1 cellular context compared by ENCODE assay signal in the genomic region with DNA sequence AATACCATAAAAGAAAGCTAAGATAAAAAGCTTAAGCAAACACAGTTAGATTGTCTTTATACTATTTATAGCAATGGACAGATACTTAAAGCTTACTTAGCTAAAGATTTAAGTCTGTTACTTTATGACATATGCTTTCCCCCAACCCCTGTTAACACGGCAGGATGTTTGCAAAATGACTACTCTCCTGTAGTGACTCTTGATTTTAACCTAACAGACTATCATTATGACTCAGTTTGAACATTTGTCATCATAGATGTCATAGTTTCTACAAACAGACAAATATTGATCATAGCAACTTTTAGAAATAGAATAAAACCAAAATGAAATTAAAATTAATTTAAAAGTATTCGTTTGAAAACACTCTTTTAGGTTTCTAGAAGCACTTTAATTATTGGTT.
TF ChIP-seq lines count a peak whose summit lies in the region.

No MANE protein-coding gene starts in this region.

TF ChIP-seq in GM12878, 131 proteins besides CTCF, POLR2A, EP300 and RAD21 (continued from another document and continues in another):
- TF ChIP-seq KDM1A (IDR thresholded peaks at IDR 0.05; ENCODE audit: borderline replicate concordance), result no peak
- TF ChIP-seq BCL11A (IDR thresholded peaks at IDR 0.05; ENCODE audit: low read depth, low read length), result peak; percentile 99
- peak; percentile 12 to 60; a peak in 2 of 4 replicates for TF ChIP-seq IKZF2 (IDR thresholded peaks at IDR 0.05)
- TF ChIP-seq ZNF274 (IDR thresholded peaks at IDR 0.05; ENCODE audit: insufficient read depth, insufficient read length), result no peak
- no peak for TF ChIP-seq EZH2 (IDR thresholded peaks at IDR 0.05; ENCODE audit: borderline replicate concordance, control insufficient read depth, low read depth, low read length)
- TF ChIP-seq KLF5 (IDR thresholded peaks at IDR 0.05; ENCODE audit: partially characterized antibody), result no peak
- no peak for TF ChIP-seq BHLHE40 (IDR thresholded peaks at IDR 0.05; ENCODE audit: borderline replicate concordance in 1 of 2, low read depth in 2 of 2, low read length in 1 of 2)
- TF ChIP-seq GATAD2B (conservative IDR thresholded peaks at IDR 0.05; ENCODE audit: low read depth), result no peak
- no peak for TF ChIP-seq KAT2A (conservative IDR thresholded peaks at IDR 0.05; ENCODE audit: control insufficient read depth, low read depth, low read length)
- TF ChIP-seq, protein P1, sequence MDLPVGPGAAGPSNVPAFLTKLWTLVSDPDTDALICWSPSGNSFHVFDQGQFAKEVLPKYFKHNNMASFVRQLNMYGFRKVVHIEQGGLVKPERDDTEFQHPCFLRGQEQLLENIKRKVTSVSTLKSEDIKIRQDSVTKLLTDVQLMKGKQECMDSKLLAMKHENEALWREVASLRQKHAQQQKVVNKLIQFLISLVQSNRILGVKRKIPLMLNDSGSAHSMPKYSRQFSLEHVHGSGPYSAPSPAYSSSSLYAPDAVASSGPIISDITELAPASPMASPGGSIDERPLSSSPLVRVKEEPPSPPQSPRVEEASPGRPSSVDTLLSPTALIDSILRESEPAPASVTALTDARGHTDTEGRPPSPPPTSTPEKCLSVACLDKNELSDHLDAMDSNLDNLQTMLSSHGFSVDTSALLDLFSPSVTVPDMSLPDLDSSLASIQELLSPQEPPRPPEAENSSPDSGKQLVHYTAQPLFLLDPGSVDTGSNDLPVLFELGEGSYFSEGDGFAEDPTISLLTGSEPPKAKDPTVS (IDR thresholded peaks at IDR 0.05; ENCODE audit: low read depth, low read length), result no peak
- TF ChIP-seq SUZ12 (IDR thresholded peaks at IDR 0.05; ENCODE audit: unreplicated experiment), result no peak
- peak in 1 of 2 experiments; percentile 62; a peak in 1 of 4 replicates for TF ChIP-seq SRF (IDR thresholded peaks at IDR 0.05; ENCODE audit: low read depth in 2 of 2, low read length in 2 of 2)
- no peak for TF ChIP-seq YBX1 (IDR thresholded peaks at IDR 0.05)
- TF ChIP-seq, protein P2, sequence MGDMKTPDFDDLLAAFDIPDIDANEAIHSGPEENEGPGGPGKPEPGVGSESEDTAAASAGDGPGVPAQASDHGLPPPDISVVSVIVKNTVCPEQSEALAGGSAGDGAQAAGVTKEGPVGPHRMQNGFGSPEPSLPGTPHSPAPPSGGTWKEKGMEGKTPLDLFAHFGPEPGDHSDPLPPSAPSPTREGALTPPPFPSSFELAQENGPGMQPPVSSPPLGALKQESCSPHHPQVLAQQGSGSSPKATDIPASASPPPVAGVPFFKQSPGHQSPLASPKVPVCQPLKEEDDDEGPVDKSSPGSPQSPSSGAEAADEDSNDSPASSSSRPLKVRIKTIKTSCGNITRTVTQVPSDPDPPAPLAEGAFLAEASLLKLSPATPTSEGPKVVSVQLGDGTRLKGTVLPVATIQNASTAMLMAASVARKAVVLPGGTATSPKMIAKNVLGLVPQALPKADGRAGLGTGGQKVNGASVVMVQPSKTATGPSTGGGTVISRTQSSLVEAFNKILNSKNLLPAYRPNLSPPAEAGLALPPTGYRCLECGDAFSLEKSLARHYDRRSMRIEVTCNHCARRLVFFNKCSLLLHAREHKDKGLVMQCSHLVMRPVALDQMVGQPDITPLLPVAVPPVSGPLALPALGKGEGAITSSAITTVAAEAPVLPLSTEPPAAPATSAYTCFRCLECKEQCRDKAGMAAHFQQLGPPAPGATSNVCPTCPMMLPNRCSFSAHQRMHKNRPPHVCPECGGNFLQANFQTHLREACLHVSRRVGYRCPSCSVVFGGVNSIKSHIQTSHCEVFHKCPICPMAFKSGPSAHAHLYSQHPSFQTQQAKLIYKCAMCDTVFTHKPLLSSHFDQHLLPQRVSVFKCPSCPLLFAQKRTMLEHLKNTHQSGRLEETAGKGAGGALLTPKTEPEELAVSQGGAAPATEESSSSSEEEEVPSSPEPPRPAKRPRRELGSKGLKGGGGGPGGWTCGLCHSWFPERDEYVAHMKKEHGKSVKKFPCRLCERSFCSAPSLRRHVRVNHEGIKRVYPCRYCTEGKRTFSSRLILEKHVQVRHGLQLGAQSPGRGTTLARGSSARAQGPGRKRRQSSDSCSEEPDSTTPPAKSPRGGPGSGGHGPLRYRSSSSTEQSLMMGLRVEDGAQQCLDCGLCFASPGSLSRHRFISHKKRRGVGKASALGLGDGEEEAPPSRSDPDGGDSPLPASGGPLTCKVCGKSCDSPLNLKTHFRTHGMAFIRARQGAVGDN (IDR thresholded peaks at IDR 0.05), result no peak
- peak; percentile 95 for TF ChIP-seq MEF2A (IDR thresholded peaks at IDR 0.05; ENCODE audit: insufficient read depth, low read depth, low read length)
- TF ChIP-seq HDAC2 (IDR thresholded peaks at IDR 0.05), result no peak
- TF ChIP-seq CHD4 (IDR thresholded peaks at IDR 0.05), result no peak
- TF ChIP-seq NR2C1 (IDR thresholded peaks at IDR 0.05), result no peak
- TF ChIP-seq NR2C2 (IDR thresholded peaks at IDR 0.05; ENCODE audit: borderline replicate concordance, control insufficient read depth, insufficient read length, low read depth), result no peak
- no peak for TF ChIP-seq BRCA1 (IDR thresholded peaks at IDR 0.05; ENCODE audit: low read depth, low read length)
- TF ChIP-seq TCF7 (IDR thresholded peaks at IDR 0.05; ENCODE audit: borderline replicate concordance), result peak; percentile 49; the same call in 1 of the 2 replicates
- TF ChIP-seq, protein P3, sequence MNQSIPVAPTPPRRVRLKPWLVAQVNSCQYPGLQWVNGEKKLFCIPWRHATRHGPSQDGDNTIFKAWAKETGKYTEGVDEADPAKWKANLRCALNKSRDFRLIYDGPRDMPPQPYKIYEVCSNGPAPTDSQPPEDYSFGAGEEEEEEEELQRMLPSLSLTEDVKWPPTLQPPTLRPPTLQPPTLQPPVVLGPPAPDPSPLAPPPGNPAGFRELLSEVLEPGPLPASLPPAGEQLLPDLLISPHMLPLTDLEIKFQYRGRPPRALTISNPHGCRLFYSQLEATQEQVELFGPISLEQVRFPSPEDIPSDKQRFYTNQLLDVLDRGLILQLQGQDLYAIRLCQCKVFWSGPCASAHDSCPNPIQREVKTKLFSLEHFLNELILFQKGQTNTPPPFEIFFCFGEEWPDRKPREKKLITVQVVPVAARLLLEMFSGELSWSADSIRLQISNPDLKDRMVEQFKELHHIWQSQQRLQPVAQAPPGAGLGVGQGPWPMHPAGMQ (IDR thresholded peaks at IDR 0.05; ENCODE audit: borderline replicate concordance), result no peak
- peak; percentile 77 for TF ChIP-seq GABPA (IDR thresholded peaks at IDR 0.05; ENCODE audit: low read depth)
- no peak for TF ChIP-seq CHD1 (IDR thresholded peaks at IDR 0.05; ENCODE audit: low read depth, low read length)
- peak; percentile 38; the same call in 1 of the 2 replicates for TF ChIP-seq TCF12 (IDR thresholded peaks at IDR 0.05; ENCODE audit: low read depth, low read length)
- no peak for TF ChIP-seq NBN (IDR thresholded peaks at IDR 0.05)
- TF ChIP-seq, protein P4, sequence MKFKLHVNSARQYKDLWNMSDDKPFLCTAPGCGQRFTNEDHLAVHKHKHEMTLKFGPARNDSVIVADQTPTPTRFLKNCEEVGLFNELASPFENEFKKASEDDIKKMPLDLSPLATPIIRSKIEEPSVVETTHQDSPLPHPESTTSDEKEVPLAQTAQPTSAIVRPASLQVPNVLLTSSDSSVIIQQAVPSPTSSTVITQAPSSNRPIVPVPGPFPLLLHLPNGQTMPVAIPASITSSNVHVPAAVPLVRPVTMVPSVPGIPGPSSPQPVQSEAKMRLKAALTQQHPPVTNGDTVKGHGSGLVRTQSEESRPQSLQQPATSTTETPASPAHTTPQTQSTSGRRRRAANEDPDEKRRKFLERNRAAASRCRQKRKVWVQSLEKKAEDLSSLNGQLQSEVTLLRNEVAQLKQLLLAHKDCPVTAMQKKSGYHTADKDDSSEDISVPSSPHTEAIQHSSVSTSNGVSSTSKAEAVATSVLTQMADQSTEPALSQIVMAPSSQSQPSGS (IDR thresholded peaks at IDR 0.05; ENCODE audit: low read length), result peak; percentile 99
- peak; percentile 81; the same call in 1 of the 2 replicates for TF ChIP-seq PML (IDR thresholded peaks at IDR 0.05; ENCODE audit: low read length)
- no peak for TF ChIP-seq ZNF207 (IDR thresholded peaks at IDR 0.05; ENCODE audit: borderline replicate concordance)
- TF ChIP-seq FOS (IDR thresholded peaks at IDR 0.05; ENCODE audit: borderline replicate concordance, extremely low read depth, insufficient read length), result no peak
- TF ChIP-seq ZNF217 (IDR thresholded peaks at IDR 0.05), result no peak
- TF ChIP-seq CBX5 (IDR thresholded peaks at IDR 0.05; ENCODE audit: low read depth), result peak; percentile 52; the same call in 1 of the 2 replicates
- TF ChIP-seq SREBF2 (IDR thresholded peaks at IDR 0.05; ENCODE audit: low read length), result no peak
- no peak for TF ChIP-seq ZNF24 (IDR thresholded peaks at IDR 0.05)
- TF ChIP-seq, protein P5, sequence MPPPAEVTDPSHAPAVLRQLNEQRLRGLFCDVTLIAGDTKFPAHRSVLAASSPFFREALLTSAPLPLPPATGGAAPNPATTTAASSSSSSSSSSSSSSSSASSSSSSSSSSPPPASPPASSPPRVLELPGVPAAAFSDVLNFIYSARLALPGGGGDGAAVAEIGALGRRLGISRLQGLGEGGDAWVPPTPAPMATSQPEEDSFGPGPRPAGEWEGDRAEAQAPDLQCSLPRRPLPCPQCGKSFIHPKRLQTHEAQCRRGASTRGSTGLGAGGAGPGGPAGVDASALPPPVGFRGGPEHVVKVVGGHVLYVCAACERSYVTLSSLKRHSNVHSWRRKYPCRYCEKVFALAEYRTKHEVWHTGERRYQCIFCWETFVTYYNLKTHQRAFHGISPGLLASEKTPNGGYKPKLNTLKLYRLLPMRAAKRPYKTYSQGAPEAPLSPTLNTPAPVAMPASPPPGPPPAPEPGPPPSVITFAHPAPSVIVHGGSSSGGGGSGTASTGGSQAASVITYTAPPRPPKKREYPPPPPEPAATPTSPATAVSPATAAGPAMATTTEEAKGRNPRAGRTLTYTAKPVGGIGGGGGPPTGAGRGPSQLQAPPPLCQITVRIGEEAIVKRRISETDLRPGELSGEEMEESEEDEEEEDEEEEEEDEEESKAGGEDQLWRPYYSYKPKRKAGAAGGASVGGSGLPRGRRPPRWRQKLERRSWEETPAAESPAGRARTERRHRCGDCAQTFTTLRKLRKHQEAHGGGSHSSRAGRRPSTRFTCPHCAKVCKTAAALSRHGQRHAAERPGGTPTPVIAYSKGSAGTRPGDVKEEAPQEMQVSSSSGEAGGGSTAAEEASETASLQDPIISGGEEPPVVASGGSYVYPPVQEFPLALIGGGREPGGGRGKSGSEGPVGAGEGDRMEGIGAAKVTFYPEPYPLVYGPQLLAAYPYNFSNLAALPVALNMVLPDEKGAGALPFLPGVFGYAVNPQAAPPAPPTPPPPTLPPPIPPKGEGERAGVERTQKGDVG (CRISPR knock-in tag; IDR thresholded peaks at IDR 0.05), result no peak
- TF ChIP-seq CBFB (IDR thresholded peaks at IDR 0.05; ENCODE audit: low read depth), result 0 out of 2 replicates have a peak, but pooled peaks have one; percentile 23
- TF ChIP-seq NFXL1 (IDR thresholded peaks at IDR 0.05; ENCODE audit: borderline replicate concordance), result no peak
- TF ChIP-seq, protein P6, sequence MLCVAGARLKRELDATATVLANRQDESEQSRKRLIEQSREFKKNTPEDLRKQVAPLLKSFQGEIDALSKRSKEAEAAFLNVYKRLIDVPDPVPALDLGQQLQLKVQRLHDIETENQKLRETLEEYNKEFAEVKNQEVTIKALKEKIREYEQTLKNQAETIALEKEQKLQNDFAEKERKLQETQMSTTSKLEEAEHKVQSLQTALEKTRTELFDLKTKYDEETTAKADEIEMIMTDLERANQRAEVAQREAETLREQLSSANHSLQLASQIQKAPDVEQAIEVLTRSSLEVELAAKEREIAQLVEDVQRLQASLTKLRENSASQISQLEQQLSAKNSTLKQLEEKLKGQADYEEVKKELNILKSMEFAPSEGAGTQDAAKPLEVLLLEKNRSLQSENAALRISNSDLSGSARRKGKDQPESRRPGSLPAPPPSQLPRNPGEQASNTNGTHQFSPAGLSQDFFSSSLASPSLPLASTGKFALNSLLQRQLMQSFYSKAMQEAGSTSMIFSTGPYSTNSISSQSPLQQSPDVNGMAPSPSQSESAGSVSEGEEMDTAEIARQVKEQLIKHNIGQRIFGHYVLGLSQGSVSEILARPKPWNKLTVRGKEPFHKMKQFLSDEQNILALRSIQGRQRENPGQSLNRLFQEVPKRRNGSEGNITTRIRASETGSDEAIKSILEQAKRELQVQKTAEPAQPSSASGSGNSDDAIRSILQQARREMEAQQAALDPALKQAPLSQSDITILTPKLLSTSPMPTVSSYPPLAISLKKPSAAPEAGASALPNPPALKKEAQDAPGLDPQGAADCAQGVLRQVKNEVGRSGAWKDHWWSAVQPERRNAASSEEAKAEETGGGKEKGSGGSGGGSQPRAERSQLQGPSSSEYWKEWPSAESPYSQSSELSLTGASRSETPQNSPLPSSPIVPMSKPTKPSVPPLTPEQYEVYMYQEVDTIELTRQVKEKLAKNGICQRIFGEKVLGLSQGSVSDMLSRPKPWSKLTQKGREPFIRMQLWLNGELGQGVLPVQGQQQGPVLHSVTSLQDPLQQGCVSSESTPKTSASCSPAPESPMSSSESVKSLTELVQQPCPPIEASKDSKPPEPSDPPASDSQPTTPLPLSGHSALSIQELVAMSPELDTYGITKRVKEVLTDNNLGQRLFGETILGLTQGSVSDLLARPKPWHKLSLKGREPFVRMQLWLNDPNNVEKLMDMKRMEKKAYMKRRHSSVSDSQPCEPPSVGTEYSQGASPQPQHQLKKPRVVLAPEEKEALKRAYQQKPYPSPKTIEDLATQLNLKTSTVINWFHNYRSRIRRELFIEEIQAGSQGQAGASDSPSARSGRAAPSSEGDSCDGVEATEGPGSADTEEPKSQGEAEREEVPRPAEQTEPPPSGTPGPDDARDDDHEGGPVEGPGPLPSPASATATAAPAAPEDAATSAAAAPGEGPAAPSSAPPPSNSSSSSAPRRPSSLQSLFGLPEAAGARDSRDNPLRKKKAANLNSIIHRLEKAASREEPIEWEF (IDR thresholded peaks at IDR 0.05; ENCODE audit: insufficient replicate concordance, low read depth, low read length), result peak; percentile 61
- TF ChIP-seq IKZF1 (conservative IDR thresholded peaks at IDR 0.05), result no peak
- no peak for TF ChIP-seq MYC (IDR thresholded peaks at IDR 0.05; ENCODE audit: insufficient read depth, insufficient read length, insufficient replicate concordance, low read length, severe bottlenecking)
- TF ChIP-seq, protein P7, sequence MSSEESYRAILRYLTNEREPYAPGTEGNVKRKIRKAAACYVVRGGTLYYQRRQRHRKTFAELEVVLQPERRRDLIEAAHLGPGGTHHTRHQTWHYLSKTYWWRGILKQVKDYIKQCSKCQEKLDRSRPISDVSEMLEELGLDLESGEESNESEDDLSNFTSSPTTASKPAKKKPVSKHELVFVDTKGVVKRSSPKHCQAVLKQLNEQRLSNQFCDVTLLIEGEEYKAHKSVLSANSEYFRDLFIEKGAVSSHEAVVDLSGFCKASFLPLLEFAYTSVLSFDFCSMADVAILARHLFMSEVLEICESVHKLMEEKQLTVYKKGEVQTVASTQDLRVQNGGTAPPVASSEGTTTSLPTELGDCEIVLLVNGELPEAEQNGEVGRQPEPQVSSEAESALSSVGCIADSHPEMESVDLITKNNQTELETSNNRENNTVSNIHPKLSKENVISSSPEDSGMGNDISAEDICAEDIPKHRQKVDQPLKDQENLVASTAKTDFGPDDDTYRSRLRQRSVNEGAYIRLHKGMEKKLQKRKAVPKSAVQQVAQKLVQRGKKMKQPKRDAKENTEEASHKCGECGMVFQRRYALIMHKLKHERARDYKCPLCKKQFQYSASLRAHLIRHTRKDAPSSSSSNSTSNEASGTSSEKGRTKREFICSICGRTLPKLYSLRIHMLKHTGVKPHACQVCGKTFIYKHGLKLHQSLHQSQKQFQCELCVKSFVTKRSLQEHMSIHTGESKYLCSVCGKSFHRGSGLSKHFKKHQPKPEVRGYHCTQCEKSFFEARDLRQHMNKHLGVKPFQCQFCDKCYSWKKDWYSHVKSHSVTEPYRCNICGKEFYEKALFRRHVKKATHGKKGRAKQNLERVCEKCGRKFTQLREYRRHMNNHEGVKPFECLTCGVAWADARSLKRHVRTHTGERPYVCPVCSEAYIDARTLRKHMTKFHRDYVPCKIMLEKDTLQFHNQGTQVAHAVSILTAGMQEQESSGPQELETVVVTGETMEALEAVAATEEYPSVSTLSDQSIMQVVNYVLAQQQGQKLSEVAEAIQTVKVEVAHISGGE (CRISPR knock-in tag; IDR thresholded peaks at IDR 0.05), result no peak
